In genomic region chr9:109198736-109199384, GRCh38 we compare ENCODE assay signal across 16 cellular contexts. TPM values are rescaled to one million over a fixed set of nuclear protein-coding genes. Genes with fewer than 3 reads are reported as not detected.
DNase-seq lines count a peak whose midpoint lies in the region; ATAC-seq, FAIRE-seq and TF ChIP-seq lines count a peak whose summit lies in the region.
"Had no signal": no experiment of that assay in that cellular context is flagged by ENCODE, and none has a peak within 500 bp of the region (broad histone marks: within the 10 kb centered on the region; RNA-seq: fewer than 3 reads in every experiment).

No MANE protein-coding gene starts in this region.

- no peak overlapping the region for H3K4me3 Mint-ChIP-seq in HFFc6
- no peak overlapping the region for H3K4me3 Mint-ChIP-seq in neural progenitor cell
- H3K4me3 Mint-ChIP-seq: activated naive CD8-positive, alpha-beta T cell treated with anti-CD3 and anti-CD28 coated beads, Interleukin-2, amount 50 U/mL, for 24 hours; dendritic cell treated with granulocyte-macrophage colony-stimulating factor and Interleukin-4, amounts not matched to agents 40 ng/mL and 50 ng/mL, for 4 days; T-helper 2 cell treated with Interferon-gamma antibody and Interleukin-4, amounts not matched to agents 5 μg/mL and 100 μg/mL, for 36 hours had no signal

- H3K27ac Mint-ChIP-seq in HFFc6 (no peak overlapping the region), neural progenitor cell (no peak overlapping the region)
- H3K27ac Mint-ChIP-seq: activated naive CD8-positive, alpha-beta T cell treated with anti-CD3 and anti-CD28 coated beads, Interleukin-2, amount 50 U/mL, for 24 hours; dendritic cell treated with granulocyte-macrophage colony-stimulating factor and Interleukin-4, amounts not matched to agents 40 ng/mL and 50 ng/mL, for 4 days; T-helper 2 cell treated with Interferon-gamma antibody and Interleukin-4, amounts not matched to agents 5 μg/mL and 100 μg/mL, for 36 hours had no signal

- peak; percentile 35; the same call in 1 of the 2 replicates for TF ChIP-seq RAD21 in GM12878 (IDR thresholded peaks at IDR 0.05; ENCODE audit: insufficient read depth, low read depth, low read length)

- WGBS in GM12878 (ENCODE audit: insufficient coverage, insufficient replicate concordance, low lambda C conversion rate, missing lambda C conversion rate) = 29% methylated on average over 6 of the region's 6 CpGs

- intact Hi-C loops in GM12878 (cut with micrococcal nuclease; ENCODE audit: unreplicated experiment) = no loop called here

- H3K27me3 ChIP-seq in GM12878 (replicated peaks in 1 of 2; ENCODE audit: control insufficient read depth in 2 of 2, insufficient read depth in 2 of 2, low read length in 1 of 2) (peaks cover 2 to 5% of the 10 kb centered on the region in 2 experiments; a peak in 3 of 4 replicates), neural progenitor cell (no peaks in the 10 kb centered on the region)
- H3K27me3 ChIP-seq: gastroesophageal sphincter had no signal

- H3K4me1 Mint-ChIP-seq in HFFc6 (ENCODE audit: low read depth) (peaks cover 5% of the 10 kb centered on the region; the same call in 1 of the 2 replicates), neural progenitor cell (peaks cover 2% of the 10 kb centered on the region)
- H3K4me1 Mint-ChIP-seq: activated naive CD8-positive, alpha-beta T cell treated with anti-CD3 and anti-CD28 coated beads, Interleukin-2, amount 50 U/mL, for 24 hours had no signal

- H3K4me1 ChIP-seq in GM12878 (ENCODE audit: control insufficient read depth, insufficient read depth, low read length) (no peaks in the 10 kb centered on the region), neural progenitor cell (no peaks in the 10 kb centered on the region)
- H3K4me1 ChIP-seq: gastroesophageal sphincter had no signal

- no peak for TF ChIP-seq EP300 in GM12878 (IDR thresholded peaks at IDR 0.05; ENCODE audit: borderline replicate concordance in 1 of 2, control insufficient read depth in 1 of 2, low read depth in 2 of 2, low read length in 2 of 2)

- POLR2A ChIA-PET in GM12878 (lab: Charles Lee) = no interaction called here

- TF ChIP-seq POLR2A in GM12878 (IDR thresholded peaks at IDR 0.05; ENCODE audit: low read depth, low read length) = no peak

- H2AFZ ChIP-seq in GM12878 (ENCODE audit: control insufficient read depth, low read depth, low read length) (no peak overlapping the region), neural progenitor cell (replicated peaks) (no peak overlapping the region)

- in situ Hi-C loops in GM12878 (cut with MboI) = no loop called here

- H3K27ac ChIP-seq in GM12878 (ENCODE audit: control insufficient read depth, insufficient read depth) (no peak overlapping the region), neural progenitor cell (no peak overlapping the region)
- H3K27ac ChIP-seq: gastroesophageal sphincter, neutrophil had no signal

- H3K36me3 Mint-ChIP-seq in HFFc6 (ENCODE audit: low read depth) (no peaks in the 10 kb centered on the region), neural progenitor cell (no peaks in the 10 kb centered on the region)

- no peaks in the 10 kb centered on the region for H3K9me3 Mint-ChIP-seq in HFFc6
- H3K9me3 Mint-ChIP-seq in neural progenitor cell = no peaks in the 10 kb centered on the region
- H3K9me3 Mint-ChIP-seq: activated naive CD8-positive, alpha-beta T cell treated with anti-CD3 and anti-CD28 coated beads, Interleukin-2, amount 50 U/mL, for 24 hours; dendritic cell treated with granulocyte-macrophage colony-stimulating factor and Interleukin-4, amounts not matched to agents 40 ng/mL and 50 ng/mL, for 4 days; T-helper 2 cell treated with Interferon-gamma antibody and Interleukin-4, amounts not matched to agents 5 μg/mL and 100 μg/mL, for 36 hours had no signal

- H3K79me2 ChIP-seq in GM12878 (ENCODE audit: control insufficient read depth, insufficient read depth, low read length) (no peaks in the 10 kb centered on the region), neural progenitor cell (ENCODE audit: low read depth) (no peaks in the 10 kb centered on the region)

- H3K9ac ChIP-seq in GM12878 (ENCODE audit: control insufficient read depth, insufficient read depth, low read length) (no peak overlapping the region), neural progenitor cell (no peak overlapping the region)

- H4K20me1 ChIP-seq in GM12878 (ENCODE audit: control insufficient read depth, insufficient read depth) = no peaks in the 10 kb centered on the region
- no peaks in the 10 kb centered on the region for H4K20me1 ChIP-seq in neural progenitor cell (ENCODE audit: low read depth)

- RAD21 ChIA-PET in GM12878 (lab: Charles Lee; ENCODE audit: unreplicated experiment) = no interaction called here

- CTCF ChIA-PET in GM12878 (lab: Yijun Ruan, JAX) = interaction anchor here (0.6 to 1.4 kb wide), 7 partner anchors 14 to 309 kb away, joined by 3 to 5 read pairs (median 3); no protein-coding TSS in a partner anchor

- TF ChIP-seq CTCF in HFFc6 (IDR thresholded peaks at IDR 0.05) = peak; percentile 26; the same call in 1 of the 2 replicates
- peak; percentile 16 to 29 (median 29); a peak in 3 of 6 replicates for TF ChIP-seq CTCF in GM12878 (IDR thresholded peaks at IDR 0.05 in 2 of 3, conservative IDR thresholded peaks at IDR 0.05 in 1 of 3; ENCODE audit: control insufficient read depth in 2 of 3, extremely low read depth in 1 of 3, insufficient read depth in 1 of 3, low read depth in 3 of 3, low read length in 3 of 3)
- peak; percentile 39 for TF ChIP-seq CTCF in neural progenitor cell (IDR thresholded peaks at IDR 0.05)

- SMC1A ChIA-PET in GM12878 (lab: Charles Lee; ENCODE audit: uncharacterized antibody, unreplicated experiment) = interaction anchor here (1.0 kb wide), 1 partner anchor 271 kb away, joined by 4 read pairs; no protein-coding TSS in a partner anchor

- H3F3A ChIP-seq in neural progenitor cell (ENCODE audit: low read depth) = no peaks in the 10 kb centered on the region

- FAIRE-seq in GM12878 (lab: Jason Lieb, UNC) = no peak

- no peaks in the 10 kb centered on the region for H3K36me3 ChIP-seq in GM12878 (ENCODE audit: control insufficient read depth in 2 of 2, insufficient read depth in 2 of 2, low read length in 1 of 2)
- H3K36me3 ChIP-seq in neural progenitor cell = no peaks in the 10 kb centered on the region
- H3K36me3 ChIP-seq: gastroesophageal sphincter, neutrophil had no signal

- DNase-seq in NCI-H82 (lab: John Stamatoyannopoulos, UW) (peak; percentile 24), NCI-H82 treated with DMSO at 0.1 percent for 48 hours (lab: John Stamatoyannopoulos, UW; ENCODE audit: unreplicated experiment) (no peak), HFFc6 (no peak), GM12878 (ENCODE audit: low read depth, low spot score) (no peak), neural progenitor cell (ENCODE audit: low spot score) (peak; percentile 22), CD1c-positive myeloid dendritic cell (ENCODE audit: extremely low spot score) (no peak), germinal center (ENCODE audit: low spot score) (no peak)
- DNase-seq in activated CD8-positive, alpha-beta memory T cell treated with anti-CD3 and anti-CD28 coated beads, Interleukin-2, amount 50 U/mL, for 48 hours = no peak
- DNase-seq: ACHN; activated naive CD8-positive, alpha-beta T cell treated with anti-CD3 and anti-CD28 coated beads, Interleukin-2, amount 50 U/mL, for 24 hours; EL had no signal

- BruUV-seq in GM12878 (replicated peaks; lab: Mats Ljungman, UMichigan) = no TSS peak

- ATAC-seq in GM12878 = peak; percentile 40; the same call in 2 of the 3 replicates
- ATAC-seq: activated naive CD8-positive, alpha-beta T cell treated with anti-CD3 and anti-CD28 coated beads, Interleukin-2, amount 50 U/mL, for 24 hours; gastroesophageal sphincter had no signal

- no peak overlapping the region for H3K4me3 ChIP-seq in GM12878
- H3K4me3 ChIP-seq in neural progenitor cell = no peak overlapping the region
- H3K4me3 ChIP-seq: gastroesophageal sphincter had no signal

- H3K27me3 Mint-ChIP-seq in HFFc6 (ENCODE audit: insufficient read depth) (peaks cover 28% of the 10 kb centered on the region), neural progenitor cell (ENCODE audit: insufficient read depth, low read depth) (peaks cover 3% of the 10 kb centered on the region)

- H3K9me3 ChIP-seq in GM12878 (replicated peaks; ENCODE audit: control insufficient read depth, insufficient read depth, low read length) (no peaks in the 10 kb centered on the region), neural progenitor cell (ENCODE audit: low read depth) (no peaks in the 10 kb centered on the region)
- H3K9me3 ChIP-seq: gastroesophageal sphincter, neutrophil had no signal

- H3K4me2 ChIP-seq in GM12878 (ENCODE audit: control insufficient read depth, insufficient read depth) (no peak overlapping the region), neural progenitor cell (no peak overlapping the region)

TF ChIP-seq in GM12878, 131 proteins besides CTCF, POLR2A, EP300 and RAD21 (continues in another document):
- TF ChIP-seq PKNOX1 (IDR thresholded peaks at IDR 0.05) = 0 out of 2 replicates have a peak, but pooled peaks have one; percentile 9

RNA-seq across cellular contexts. Expression of gene FRRS1L, which starts 31.8 kb away (rescaled TPM):
- total RNA-seq in HFFc6 (2021; fragmentation: NEBNext Ultra II Directional; extraction: Animal tissue kit (Norgen Biotek cat#: 25700)) = not detected
- not detected in 2 replicates for total RNA-seq in GM12878 (2013; cell fraction: nucleolus; rRNA removed)
- total RNA-seq in GM12878 (2014; rRNA removed) = under 0.01 TPM in 1 of 2 replicates, not detected in the other
- not detected in 2 replicates for total RNA-seq in GM12878 (2014; rRNA removed; fragmentation: Illumina TruSeq; extraction: Trizol)
- not detected in 2 replicates for total RNA-seq in GM12878 (2021)
- polyA plus RNA-seq in GM12878 (2011; ENCODE audit: low read depth) = not detected
- polyA plus RNA-seq in GM12878 (2011; rRNA removed) = not detected in 2 replicates
- polyA plus RNA-seq in GM12878 (2011; cell fraction: cytosol; rRNA removed) = under 0.01 TPM in 1 of 2 replicates, not detected in the other
- polyA plus RNA-seq in GM12878 (2011; cell fraction: nucleus; rRNA removed) = not detected in 2 replicates
- not detected in 2 replicates for polyA plus RNA-seq in GM12878 (2012)
- not detected in 2 replicates for polyA plus RNA-seq in GM12878 (2014; fragmentation: Illumina TruSeq; extraction: Trizol)
- not detected for polyA plus RNA-seq in GM12878 (2014; fragmentation: Nextera tagmentation; extraction: Ambion mirVana)
- polyA plus RNA-seq in GM12878 (2014; rRNA removed) = not detected in 2 replicates
- polyA plus RNA-seq in GM12878 (2016; fragmentation: Nextera tagmentation; extraction: Ambion mirVana) = not detected
- polyA minus RNA-seq in GM12878 (2011; rRNA and poly(A)+ RNA removed) = not detected in 2 replicates
- not detected in 2 replicates for polyA minus RNA-seq in GM12878 (2011; cell fraction: cytosol; rRNA and poly(A)+ RNA removed)
- polyA minus RNA-seq in GM12878 (2011; cell fraction: nucleus; rRNA and poly(A)+ RNA removed) = not detected in 2 replicates
- total RNA-seq in neural progenitor cell (ENCODE audit: low replicate concordance) = 4.3 and 13.3 TPM in 2 replicates
- polyA plus RNA-seq: liver had no signal

Comparison
In these comparisons a context has a peak if more than half of its experiments do, and no peak if none do; other contexts are left out.
1. DNase-seq: peak in NCI-H82 (single experiment) and neural progenitor cell (single experiment); none in NCI-H82 treated with DMSO at 0.1 percent for 48 hours (single experiment), HFFc6 (single experiment), GM12878 (single experiment), CD1c-positive myeloid dendritic cell (single experiment), activated CD8-positive, alpha-beta memory T cell treated with anti-CD3 and anti-CD28 coated beads, Interleukin-2, amount 50 U/mL, for 48 hours (single experiment) and germinal center (single experiment).
2. Peak in every context shown above with its lines, with median percentiles within 50 percentile points of each other: CTCF ChIP-seq.